ENCODE assay signal across 22 cellular contexts in the genomic region with DNA sequence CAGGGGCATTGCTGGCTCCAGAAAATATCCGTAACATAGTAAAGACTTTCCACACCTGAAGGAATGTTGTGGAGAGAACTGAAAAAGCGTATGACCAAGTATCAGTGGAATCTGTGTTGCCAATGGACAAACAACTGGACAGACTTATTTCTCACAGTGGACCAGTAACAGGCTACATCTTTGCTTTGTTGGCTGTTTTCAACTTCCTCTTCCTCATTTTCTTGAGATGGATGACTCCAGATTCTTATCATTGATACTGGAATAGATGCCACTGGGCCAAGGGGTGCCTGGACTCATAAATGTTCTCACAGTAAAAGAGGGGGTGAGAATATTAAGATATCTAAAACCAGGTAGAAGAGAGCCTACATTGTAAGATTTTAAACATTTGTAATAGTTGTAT. TPM values are rescaled to one million over a fixed set of nuclear protein-coding genes. Genes with fewer than 3 reads are reported as not detected.
"Had no signal": no experiment of that assay in that cellular context is flagged by ENCODE, and none has a peak within 500 bp of the region (broad histone marks: within the 10 kb centered on the region; RNA-seq: fewer than 3 reads in every experiment).

No MANE protein-coding gene starts in this region.

- H2AFZ ChIP-seq: PC-9 had no signal

- H3K27me3 ChIP-seq: breast epithelium had no signal

- H3K9me3 Mint-ChIP-seq: activated CD4-positive, alpha-beta memory T cell treated with anti-CD3 and anti-CD28 coated beads for 36 hours; activated naive CD4-positive, alpha-beta T cell treated with anti-CD3 and anti-CD28 coated beads for 36 hours had no signal

- H3K4me3 Mint-ChIP-seq: activated B cell treated with CpG ODN at 0.5 μM for 24 hours; activated CD4-positive, alpha-beta memory T cell treated with anti-CD3 and anti-CD28 coated beads for 36 hours; activated CD4-positive, alpha-beta T cell treated with anti-CD3 and anti-CD28 coated beads, Interleukin-2, amount 10 ng/mL, durations not matched to agents 24 days and 14 days; activated naive CD4-positive, alpha-beta T cell treated with anti-CD3 and anti-CD28 coated beads for 36 hours; activated naive CD8-positive, alpha-beta T cell; activated T-cell treated with anti-CD3 and anti-CD28 coated beads, Interleukin-2, amount 50 U/mL, for 4 hours; T-helper 1 cell treated with Interleukin-12 subunit alpha and Interleukin-12 subunit beta and Interleukin-4 antibody, amounts not matched to agents 30 μg/mL and 1 μg/mL, for 36 hours had no signal

- H3K27ac Mint-ChIP-seq: activated B cell treated with CpG ODN at 0.5 μM for 24 hours; activated CD4-positive, alpha-beta memory T cell treated with anti-CD3 and anti-CD28 coated beads for 36 hours; activated CD4-positive, alpha-beta T cell treated with anti-CD3 and anti-CD28 coated beads, Interleukin-2, amount 10 ng/mL, durations not matched to agents 24 days and 14 days; activated naive CD4-positive, alpha-beta T cell treated with anti-CD3 and anti-CD28 coated beads for 36 hours; activated naive CD8-positive, alpha-beta T cell; T-helper 1 cell treated with Interleukin-12 subunit alpha and Interleukin-12 subunit beta and Interleukin-4 antibody, amounts not matched to agents 30 μg/mL and 1 μg/mL, for 36 hours had no signal

- H3K36me3 ChIP-seq: breast epithelium had no signal

- DNase-seq: activated B cell treated with CpG ODN at 0.5 μM for 24 hours; activated CD4-positive, alpha-beta memory T cell treated with anti-CD3 and anti-CD28 coated beads for 36 hours; activated CD4-positive, alpha-beta T cell treated with anti-CD3 and anti-CD28 coated beads for 1 hour; activated CD4-positive, alpha-beta T cell treated with anti-CD3 and anti-CD28 coated beads, Interleukin-2, amount 10 ng/mL, durations not matched to agents 24 days and 14 days; activated CD8-positive, alpha-beta memory T cell treated with anti-CD3 and anti-CD28 coated beads for 24 hours; activated effector memory CD4-positive, alpha-beta T cell treated with anti-CD3 and anti-CD28 coated beads, Interleukin-2, amount 50 U/mL, for 16 hours; activated naive CD4-positive, alpha-beta T cell treated with anti-CD3 and anti-CD28 coated beads for 36 hours; activated T-cell treated with anti-CD3 and anti-CD28 coated beads, Interleukin-2, amount 50 U/mL, for 4 hours; anterior cingulate cortex; caudate nucleus; Karpas-422; MM.1S; NCI-H1105; NCI-H1436; NCI-H1694 treated with DMSO at 0.1 percent for 48 hours; NCI-H2029 treated with DMSO at 0.1 percent for 48 hours; NCI-H510A treated with DMSO at 0.1 percent for 48 hours; PC-9; SHP77 treated with DMSO at 0.1 percent for 48 hours had no signal

- H3K27me3 Mint-ChIP-seq: activated B cell treated with CpG ODN at 0.5 μM for 24 hours had no signal

- H3K27ac ChIP-seq: breast epithelium, PC-9 had no signal

- ATAC-seq: activated T-cell treated with anti-CD3 and anti-CD28 coated beads, Interleukin-2, amount 50 U/mL, for 4 hours had no signal

- H3K4me3 ChIP-seq: breast epithelium, PC-9 had no signal

- H3K4me1 Mint-ChIP-seq: activated CD4-positive, alpha-beta T cell treated with anti-CD3 and anti-CD28 coated beads, Interleukin-2, amount 10 ng/mL, durations not matched to agents 24 days and 14 days had no signal

- H3K36me3 Mint-ChIP-seq: activated CD4-positive, alpha-beta memory T cell treated with anti-CD3 and anti-CD28 coated beads for 36 hours; activated naive CD8-positive, alpha-beta T cell had no signal

- H3K4me2 ChIP-seq: PC-9 had no signal

RNA-seq across cellular contexts. Expression of a gene that starts 6.4 kb away (rescaled TPM):
- total RNA-seq: activated T-cell treated with anti-CD3 and anti-CD28 coated beads, Interleukin-2, amount 50 U/mL, for 4 hours had no signal
